In genomic region chr13:80783926-80784325, GRCh38 we compare ENCODE assay signal across 14 cellular contexts.
A peak's percentile ranks its signal among the peaks of the same experiment; 100 is the strongest.
DNase-seq lines count a peak whose midpoint lies in the region; ATAC-seq and TF ChIP-seq lines count a peak whose summit lies in the region.
"Had no signal": no experiment of that assay in that cellular context is flagged by ENCODE, and none has a peak within 500 bp of the region (broad histone marks: within the 10 kb centered on the region; RNA-seq: fewer than 3 reads in every experiment).

No MANE protein-coding gene starts in this region.

- H3K27me3 Mint-ChIP-seq in neural crest cell (ENCODE audit: low read depth) = no peaks in the 10 kb centered on the region
- H3K27me3 Mint-ChIP-seq: activated CD4-positive, alpha-beta memory T cell treated with anti-CD3 and anti-CD28 coated beads for 36 hours had no signal

- intact Hi-C loops in OCI-LY7 (cut with micrococcal nuclease; ENCODE audit: unreplicated experiment) (no loop called here), uterus (cut with DNase I; ENCODE audit: low total_unique reads) (no loop called here)

- H3K4me1 ChIP-seq in adipocyte (ENCODE audit: control insufficient read depth, insufficient read depth, low read length) = peaks cover 14% of the 10 kb centered on the region
- H3K4me1 ChIP-seq in OCI-LY7 (ENCODE audit: insufficient read depth, low read length, poor library complexity, severe bottlenecking) = no peaks in the 10 kb centered on the region
- H3K4me1 ChIP-seq in uterus = no peaks in the 10 kb centered on the region
- H3K4me1 ChIP-seq: upper lobe of left lung had no signal

- H3K4me2 ChIP-seq in OCI-LY7 (ENCODE audit: low read length) = no peak overlapping the region

- H3K36me3 Mint-ChIP-seq in neural crest cell (ENCODE audit: low read depth) = no peaks in the 10 kb centered on the region
- H3K36me3 Mint-ChIP-seq: activated CD4-positive, alpha-beta memory T cell treated with anti-CD3 and anti-CD28 coated beads for 36 hours had no signal

- H3K27ac ChIP-seq in OCI-LY7 (ENCODE audit: low read depth, low read length, poor library complexity, severe bottlenecking) (no peak overlapping the region), uterus (peak overlapping the region in 1 of 2 donors; percentile 18)
- H3K27ac ChIP-seq: epithelial cell of prostate, neutrophil, upper lobe of left lung had no signal

- no TSS peak for BruUV-seq in OCI-LY7 (replicated peaks; lab: Mats Ljungman, UMichigan)

- peaks cover 26% of the 10 kb centered on the region for H3K4me1 Mint-ChIP-seq in neural crest cell

- H3K36me3 ChIP-seq in adipocyte (ENCODE audit: control insufficient read depth, insufficient read depth, low read length, severe bottlenecking) = no peaks in the 10 kb centered on the region
- no peaks in the 10 kb centered on the region for H3K36me3 ChIP-seq in OCI-LY7 (ENCODE audit: insufficient read depth, low read length)
- no peaks in the 10 kb centered on the region for H3K36me3 ChIP-seq in uterus
- H3K36me3 ChIP-seq: neutrophil, upper lobe of left lung had no signal

- no peaks in the 10 kb centered on the region for H4K20me1 ChIP-seq in OCI-LY7 (ENCODE audit: insufficient read depth, low read length)

- H3K9me3 Mint-ChIP-seq in neural crest cell = no peaks in the 10 kb centered on the region
- H3K9me3 Mint-ChIP-seq: activated CD4-positive, alpha-beta memory T cell treated with anti-CD3 and anti-CD28 coated beads for 36 hours had no signal

- CTCF ChIA-PET in OCI-LY7 (lab: Charles Lee; ENCODE audit: unreplicated experiment) = no interaction called here

- no peaks in the 10 kb centered on the region for H3K9me2 ChIP-seq in OCI-LY7 (ENCODE audit: insufficient read depth, low read length)

- H3K9ac ChIP-seq in adipocyte (ENCODE audit: low read length) = peak overlapping the region; percentile 41

- no peak overlapping the region for H2AFZ ChIP-seq in OCI-LY7 (ENCODE audit: low read length)

- H3K27ac Mint-ChIP-seq in neural crest cell (ENCODE audit: unreplicated experiment) = peak overlapping the region; percentile 39
- H3K27ac Mint-ChIP-seq: activated CD4-positive, alpha-beta memory T cell treated with anti-CD3 and anti-CD28 coated beads for 36 hours had no signal

- TF ChIP-seq POLR2A in uterus (IDR thresholded peaks at IDR 0.05) = no peak

- H3K9me3 ChIP-seq in adipocyte (ENCODE audit: control insufficient read depth, low read length) (no peaks in the 10 kb centered on the region), OCI-LY7 (ENCODE audit: low read length) (no peaks in the 10 kb centered on the region), uterus (no peaks in the 10 kb centered on the region)
- H3K9me3 ChIP-seq: neutrophil, upper lobe of left lung had no signal

- TF ChIP-seq CTCF in neural crest cell (conservative IDR thresholded peaks at IDR 0.05) (no peak), OCI-LY7 (conservative IDR thresholded peaks at IDR 0.05; ENCODE audit: low read length) (no peak), uterus (IDR thresholded peaks at IDR 0.05) (no peak)

- H3K27me3 ChIP-seq in adipocyte (replicated peaks; ENCODE audit: control insufficient read depth, insufficient read depth, low read length) (no peaks in the 10 kb centered on the region), uterus (no peaks in the 10 kb centered on the region)
- H3K27me3 ChIP-seq: neutrophil, upper lobe of left lung had no signal

- no peak for ATAC-seq in HG02885 (IDR thresholded peaks at IDR 0.05; ENCODE audit: poor library complexity, unreplicated experiment)
- ATAC-seq: PC-3 had no signal

- DNase-seq in DMS 273 (lab: John Stamatoyannopoulos, UW; ENCODE audit: unreplicated experiment) = peak; percentile 25
- no peak for DNase-seq in adipocyte (ENCODE audit: low read depth)
- DNase-seq in foreskin melanocyte = peak; percentile 18
- no peak for DNase-seq in neural crest cell (ENCODE audit: low read depth, low spot score)
- DNase-seq in OCI-LY7 (ENCODE audit: low spot score) = no peak
- no peak for DNase-seq in EL
- no peak for DNase-seq in uterus
- DNase-seq: activated CD4-positive, alpha-beta memory T cell treated with anti-CD3 and anti-CD28 coated beads for 36 hours; activated effector memory CD4-positive, alpha-beta T cell treated with anti-CD3 and anti-CD28 coated beads, Interleukin-2, amount 50 U/mL, for 16 hours; PC-3; upper lobe of left lung had no signal

- POLR2A ChIA-PET in OCI-LY7 (lab: Charles Lee) = no interaction called here

- H3K4me3 ChIP-seq in adipocyte (ENCODE audit: low read length) (no peak overlapping the region), OCI-LY7 (ENCODE audit: low read depth, low read length, poor library complexity, severe bottlenecking) (no peak overlapping the region), uterus (no peak overlapping the region)
- H3K4me3 ChIP-seq: upper lobe of left lung had no signal

- H3K4me3 Mint-ChIP-seq in neural crest cell = peak overlapping the region; percentile 10
- H3K4me3 Mint-ChIP-seq: activated CD4-positive, alpha-beta memory T cell treated with anti-CD3 and anti-CD28 coated beads for 36 hours had no signal

- no peaks in the 10 kb centered on the region for H3K79me2 ChIP-seq in OCI-LY7 (ENCODE audit: insufficient read depth, low read depth, low read length)

Comparison
In these comparisons a context has a peak if more than half of its experiments do, and no peak if none do; other contexts are left out.
1. DNase-seq: peak in DMS 273 (single experiment) and foreskin melanocyte (single experiment); none in adipocyte (single experiment), neural crest cell (single experiment), OCI-LY7 (single experiment), EL (single experiment) and uterus (0 of 2).